In the genomic region with DNA sequence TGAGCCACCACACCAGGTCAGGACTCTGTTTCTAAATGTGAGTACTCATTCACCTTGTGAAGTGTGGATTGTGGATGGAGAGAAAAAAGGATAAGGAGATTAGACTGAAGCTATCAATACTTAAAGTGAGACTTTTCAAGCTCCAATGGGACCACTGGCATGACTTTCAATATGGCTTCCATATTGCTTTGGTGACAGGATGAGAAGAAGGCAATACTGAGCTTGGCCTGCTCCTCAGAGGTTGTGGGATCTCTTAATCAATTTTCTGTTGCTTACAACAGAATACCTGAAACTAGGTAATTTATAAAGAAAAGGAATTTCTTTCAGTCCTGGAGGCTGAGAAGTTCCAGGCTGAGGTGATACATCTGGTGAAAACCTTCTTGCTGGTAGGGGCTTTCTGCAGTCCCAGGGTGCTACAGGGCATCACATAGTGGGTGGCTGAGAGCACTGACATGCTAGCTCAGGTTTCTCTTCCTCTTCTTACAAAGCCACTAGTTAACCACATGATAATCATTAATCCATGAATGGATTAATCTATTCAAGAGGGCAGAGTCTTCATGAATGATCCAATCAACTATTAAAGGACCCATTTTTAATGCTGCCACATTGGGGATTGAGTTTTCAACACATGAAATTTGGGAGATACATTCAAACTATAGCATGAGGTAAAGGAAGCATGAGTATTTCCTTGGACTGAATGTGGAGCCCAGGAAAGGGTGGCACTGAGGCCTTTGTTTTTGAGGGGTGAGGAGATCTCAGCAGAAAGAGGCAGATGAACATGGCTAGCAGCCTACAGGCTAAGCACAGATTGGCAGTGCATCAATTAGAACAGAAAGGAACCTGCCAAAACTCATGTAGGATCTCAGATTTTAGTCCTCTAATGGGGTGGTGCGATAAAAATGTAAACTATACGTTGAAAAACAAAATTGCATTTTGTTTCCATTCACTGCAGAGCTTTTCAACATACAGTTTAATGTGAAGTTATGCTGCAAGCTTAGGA, we compare ENCODE assay signal across 16 cellular contexts.
DNase-seq lines count a peak whose midpoint lies in the region; ATAC-seq and TF ChIP-seq lines count a peak whose summit lies in the region.
"Had no signal": no experiment of that assay in that cellular context is flagged by ENCODE, and none has a peak within 500 bp of the region (broad histone marks: within the 10 kb centered on the region; RNA-seq: fewer than 3 reads in every experiment).

No MANE protein-coding gene starts in this region.

- H3K4me3 Mint-ChIP-seq in stimulated activated naive CD8-positive, alpha-beta T cell treated with anti-CD3 and anti-CD28 coated beads, Interleukin-15, amount 100 ng/mL, for 72 hours: no peak overlapping the region
- H3K4me3 Mint-ChIP-seq: activated CD4-positive, alpha-beta T cell treated with anti-CD3 and anti-CD28 coated beads, Interleukin-2, amount 10 ng/mL, durations not matched to agents 24 days and 14 days; activated naive CD8-positive, alpha-beta T cell; B cell had no signal

- H3K4me3 ChIP-seq in A673 (ENCODE audit: low read depth, low read length, poor library complexity, severe bottlenecking): no peak overlapping the region

- no peaks in the 10 kb centered on the region for H3K4me1 ChIP-seq in A673 (ENCODE audit: insufficient read depth, low read length, poor library complexity, severe bottlenecking)

- POLR2A ChIA-PET in A673 (lab: Charles Lee; ENCODE audit: low non-redundant PET): no interaction called here

- no peaks in the 10 kb centered on the region for H3K27me3 ChIP-seq in A673 (replicated peaks; ENCODE audit: insufficient read depth, low read depth, low read length, poor library complexity)
- H3K27me3 ChIP-seq: neutrophil had no signal

- no TSS peak for BruUV-seq in A673 (replicated peaks; lab: Mats Ljungman, UMichigan)

- H3K27me3 Mint-ChIP-seq in stimulated activated naive CD8-positive, alpha-beta T cell treated with anti-CD3 and anti-CD28 coated beads, Interleukin-15, amount 100 ng/mL, for 72 hours: no peaks in the 10 kb centered on the region
- H3K27me3 Mint-ChIP-seq: activated CD4-positive, alpha-beta T cell treated with anti-CD3 and anti-CD28 coated beads, Interleukin-2, amount 10 ng/mL, durations not matched to agents 24 days and 14 days; activated naive CD8-positive, alpha-beta T cell; B cell had no signal

- CTCF ChIA-PET in A673 (lab: Charles Lee): no interaction called here

- intact Hi-C loops in A673 (cut with micrococcal nuclease; ENCODE audit: unreplicated experiment): no loop called here

- DNase-seq in MV-4-11 (lab: John Stamatoyannopoulos, UW) (peak; percentile 0), A673 (ENCODE audit: low spot score) (no peak), HK-2 (ENCODE audit: unreplicated experiment) (no peak)
- DNase-seq in stimulated activated naive CD8-positive, alpha-beta T cell treated with anti-CD3 and anti-CD28 coated beads, Interleukin-15, amount 100 ng/mL, for 72 hours: no peak
- no peak for DNase-seq in activated effector memory CD4-positive, alpha-beta T cell treated with anti-CD3 and anti-CD28 coated beads, Interleukin-2, amount 50 U/mL, for 16 hours
- DNase-seq: activated CD4-positive, alpha-beta T cell treated with anti-CD3 and anti-CD28 coated beads, Interleukin-2, amount 10 ng/mL, durations not matched to agents 24 days and 14 days; cortex of kidney; GDM1; NCI-H524 treated with DMSO at 0.1 percent for 48 hours; stimulated activated naive CD4-positive, alpha-beta T cell treated with Interleukin-2 at 50 U/mL for 16 hours had no signal

- no peaks in the 10 kb centered on the region for H3K9me3 ChIP-seq in A673 (ENCODE audit: low read depth, low read length, poor library complexity, severe bottlenecking)
- H3K9me3 ChIP-seq: neutrophil had no signal

- ATAC-seq in GM18519 (IDR thresholded peaks at IDR 0.05; ENCODE audit: low FRiP score, unreplicated experiment) (peak; percentile 90), GM21423 (IDR thresholded peaks at IDR 0.05; ENCODE audit: unreplicated experiment) (peak; percentile 100), HG03025 (IDR thresholded peaks at IDR 0.05; ENCODE audit: low FRiP score, unreplicated experiment) (peak; percentile 94)
- no peak for ATAC-seq in stimulated activated naive CD8-positive, alpha-beta T cell treated with anti-CD3 and anti-CD28 coated beads, Interleukin-15, amount 100 ng/mL, for 72 hours

- no peak overlapping the region for H3K27ac ChIP-seq in A673 (ENCODE audit: low read depth, low read length, poor library complexity, severe bottlenecking)
- H3K27ac ChIP-seq: neutrophil had no signal

- H3K9me3 Mint-ChIP-seq in stimulated activated naive CD8-positive, alpha-beta T cell treated with anti-CD3 and anti-CD28 coated beads, Interleukin-15, amount 100 ng/mL, for 72 hours: no peaks in the 10 kb centered on the region
- H3K9me3 Mint-ChIP-seq: activated CD4-positive, alpha-beta T cell treated with anti-CD3 and anti-CD28 coated beads, Interleukin-2, amount 10 ng/mL, durations not matched to agents 24 days and 14 days had no signal

- no peaks in the 10 kb centered on the region for H3K36me3 ChIP-seq in A673 (ENCODE audit: insufficient read depth, low read length, poor library complexity, severe bottlenecking)
- H3K36me3 ChIP-seq: neutrophil had no signal

- no peaks in the 10 kb centered on the region for H3K4me1 Mint-ChIP-seq in stimulated activated naive CD8-positive, alpha-beta T cell treated with anti-CD3 and anti-CD28 coated beads, Interleukin-15, amount 100 ng/mL, for 72 hours
- H3K4me1 Mint-ChIP-seq: activated CD4-positive, alpha-beta T cell treated with anti-CD3 and anti-CD28 coated beads, Interleukin-2, amount 10 ng/mL, durations not matched to agents 24 days and 14 days; B cell had no signal

- no peak overlapping the region for H3K27ac Mint-ChIP-seq in stimulated activated naive CD8-positive, alpha-beta T cell treated with anti-CD3 and anti-CD28 coated beads, Interleukin-15, amount 100 ng/mL, for 72 hours
- H3K27ac Mint-ChIP-seq: activated CD4-positive, alpha-beta T cell treated with anti-CD3 and anti-CD28 coated beads, Interleukin-2, amount 10 ng/mL, durations not matched to agents 24 days and 14 days; activated naive CD8-positive, alpha-beta T cell; B cell had no signal

- no peak for TF ChIP-seq CTCF in A673 (conservative IDR thresholded peaks at IDR 0.05; ENCODE audit: low read depth, low read length)
